7 cellular contexts compared by ENCODE assay signal in the genomic region with DNA sequence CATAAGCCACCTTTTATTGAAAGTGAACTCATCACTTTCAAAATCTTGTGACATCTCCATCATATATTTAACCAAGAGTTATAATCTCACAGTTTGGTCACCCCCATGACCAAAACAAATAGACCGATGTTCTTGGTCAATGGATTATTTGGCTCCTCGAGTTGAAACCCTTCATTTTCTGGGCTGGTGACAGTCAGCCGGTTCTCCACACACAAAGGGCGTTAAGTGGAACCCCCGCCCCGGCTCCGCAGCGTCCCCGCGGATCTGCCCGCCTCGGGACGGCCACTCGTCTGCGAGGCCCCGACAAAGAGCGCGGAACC. TPM values are rescaled to one million over a fixed set of nuclear protein-coding genes. Genes with fewer than 3 reads are reported as not detected.
DNase-seq lines count a peak whose midpoint lies in the region; ATAC-seq and TF ChIP-seq lines count a peak whose summit lies in the region.

No MANE protein-coding gene starts in this region.

- H3K4me3 ChIP-seq in HFF-Myc (replicated peaks; ENCODE audit: low read depth, low read length) (peak overlapping the region; percentile 60), iPS DF 6.9 (ENCODE audit: low read length) (peak overlapping the region; percentile 80; the same call in 1 of the 2 replicates)

- no peak for DNase-seq in HFF-Myc (ENCODE audit: extremely low read depth, low read depth)
- DNase-seq in activated CD4-positive, alpha-beta memory T cell treated with anti-CD3 and anti-CD28 coated beads for 36 hours, result no peak
- no peak for DNase-seq in iPS DF 6.9 (ENCODE audit: low read depth, low spot score)
- no peak for DNase-seq in activated gamma-delta T cell (lab: John Stamatoyannopoulos, UW)

- no peaks in the 10 kb centered on the region for H3K36me3 ChIP-seq in iPS DF 6.9 (ENCODE audit: control insufficient read depth, insufficient read depth, low read length)

- peaks cover 31% of the 10 kb centered on the region for H3K4me1 Mint-ChIP-seq in activated CD4-positive, alpha-beta memory T cell treated with anti-CD3 and anti-CD28 coated beads for 36 hours (ENCODE audit: low read depth)
- H3K4me1 Mint-ChIP-seq in stimulated activated memory B cell treated with anti-CD40 and anti-IgM and Interleukin-4, amounts not matched to agents 10 μg/mL and 1 μg/mL and 100 μg/mL, for 72 hours, result peaks cover 52% of the 10 kb centered on the region

- H3K4me3 Mint-ChIP-seq in activated CD4-positive, alpha-beta memory T cell treated with anti-CD3 and anti-CD28 coated beads for 36 hours, result peak overlapping the region; percentile 76
- H3K4me3 Mint-ChIP-seq in stimulated activated memory B cell treated with anti-CD40 and anti-IgM and Interleukin-4, amounts not matched to agents 10 μg/mL and 1 μg/mL and 100 μg/mL, for 72 hours, result peak overlapping the region; percentile 81

- no peaks in the 10 kb centered on the region for H3K36me3 Mint-ChIP-seq in activated CD4-positive, alpha-beta memory T cell treated with anti-CD3 and anti-CD28 coated beads for 36 hours
- peaks cover 7% of the 10 kb centered on the region for H3K36me3 Mint-ChIP-seq in stimulated activated memory B cell treated with anti-CD40 and anti-IgM and Interleukin-4, amounts not matched to agents 10 μg/mL and 1 μg/mL and 100 μg/mL, for 72 hours

- no CpG with 5 or more reads among the region's 18 CpGs for WGBS in iPS DF 6.9 (ENCODE audit: insufficient coverage, insufficient read length)

- no peaks in the 10 kb centered on the region for H3K27me3 Mint-ChIP-seq in activated CD4-positive, alpha-beta memory T cell treated with anti-CD3 and anti-CD28 coated beads for 36 hours
- no peaks in the 10 kb centered on the region for H3K27me3 Mint-ChIP-seq in stimulated activated memory B cell treated with anti-CD40 and anti-IgM and Interleukin-4, amounts not matched to agents 10 μg/mL and 1 μg/mL and 100 μg/mL, for 72 hours

- H3K4me1 ChIP-seq in iPS DF 6.9 (ENCODE audit: control insufficient read depth, insufficient read depth, low read length), result peaks cover 5% of the 10 kb centered on the region

- no peak overlapping the region for H3K27ac ChIP-seq in iPS DF 6.9 (ENCODE audit: low read length)

- POLR2A ChIA-PET in activated CD4-positive, alpha-beta memory T cell treated with anti-CD3 and anti-CD28 coated beads for 36 hours (lab: Charles Lee), result interaction anchor here (1.0 kb wide), 1 partner anchor 360 kb away, joined by 3 read pairs; no protein-coding TSS in a partner anchor

- TF ChIP-seq CTCF in HFF-Myc (IDR thresholded peaks at IDR 0.05; ENCODE audit: low read depth, low read length, missing control alignments), result no peak

- H3K27me3 ChIP-seq in iPS DF 6.9 (ENCODE audit: control insufficient read depth, insufficient read depth, low read length), result no peaks in the 10 kb centered on the region

- intact Hi-C loops in activated CD4-positive, alpha-beta memory T cell treated with anti-CD3 and anti-CD28 coated beads for 36 hours (cut with micrococcal nuclease), result no loop called here

- ATAC-seq in stimulated activated memory B cell treated with anti-CD40 and anti-IgM and Interleukin-4, amounts not matched to agents 10 μg/mL and 1 μg/mL and 100 μg/mL, for 72 hours, result no peak
- ATAC-seq in HG03139 (IDR thresholded peaks at IDR 0.05; ENCODE audit: unreplicated experiment) (no peak), GM19324 (IDR thresholded peaks at IDR 0.05; ENCODE audit: low FRiP score, unreplicated experiment) (no peak)

- no peaks in the 10 kb centered on the region for H3K9me3 ChIP-seq in iPS DF 6.9 (ENCODE audit: control insufficient read depth, insufficient read depth, low read length)

- no peak overlapping the region for H3K27ac Mint-ChIP-seq in activated CD4-positive, alpha-beta memory T cell treated with anti-CD3 and anti-CD28 coated beads for 36 hours
- H3K27ac Mint-ChIP-seq in stimulated activated memory B cell treated with anti-CD40 and anti-IgM and Interleukin-4, amounts not matched to agents 10 μg/mL and 1 μg/mL and 100 μg/mL, for 72 hours, result peak overlapping the region; percentile 76

- CTCF ChIA-PET in activated CD4-positive, alpha-beta memory T cell treated with anti-CD3 and anti-CD28 coated beads for 36 hours (lab: Charles Lee), result no interaction called here

- no peaks in the 10 kb centered on the region for H3K9me3 Mint-ChIP-seq in activated CD4-positive, alpha-beta memory T cell treated with anti-CD3 and anti-CD28 coated beads for 36 hours
- no peaks in the 10 kb centered on the region for H3K9me3 Mint-ChIP-seq in stimulated activated memory B cell treated with anti-CD40 and anti-IgM and Interleukin-4, amounts not matched to agents 10 μg/mL and 1 μg/mL and 100 μg/mL, for 72 hours

RNA-seq across cellular contexts. Expression of a gene that starts 0.8 kb away (rescaled TPM):
- total RNA-seq in activated CD4-positive, alpha-beta memory T cell treated with anti-CD3 and anti-CD28 coated beads for 36 hours, result 10 to 100 TPM; 28.9 to 29.1 TPM
